In the genomic region with DNA sequence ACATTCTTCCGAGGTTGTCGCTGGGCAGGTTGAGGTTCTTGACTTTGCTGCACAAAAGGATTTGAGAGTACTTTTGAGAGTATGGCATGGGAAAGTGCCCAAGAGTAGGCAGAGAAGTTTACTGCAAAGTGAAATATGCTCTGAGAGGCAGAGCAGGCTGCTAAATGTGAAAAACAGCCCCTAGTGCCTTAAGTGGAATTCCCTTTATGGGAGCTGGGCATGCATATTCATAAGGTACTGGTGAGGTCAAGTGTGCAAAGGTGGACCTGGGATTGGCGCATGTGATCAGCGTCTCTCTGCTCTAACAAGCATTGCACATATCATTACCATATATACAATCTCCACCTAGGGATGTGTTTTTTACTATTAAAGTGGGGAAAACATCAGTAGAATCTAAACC, we compare ENCODE assay signal across 1 cellular context.
TF ChIP-seq lines count a peak whose summit lies in the region.

No MANE protein-coding gene starts in this region.

TF ChIP-seq in GM12878, 131 proteins besides CTCF, POLR2A, EP300 and RAD21:
- TF ChIP-seq ZZZ3 (IDR thresholded peaks at IDR 0.05; ENCODE audit: control insufficient read depth, insufficient read length, low read depth): no peak
- no peak for TF ChIP-seq LARP7 (IDR thresholded peaks at IDR 0.05)
- peak; percentile 55; the same call in 2 of the 3 replicates for TF ChIP-seq POU2F2 (IDR thresholded peaks at IDR 0.05; ENCODE audit: borderline replicate concordance, low read depth, low read length)
- no peak for TF ChIP-seq BCL11A (IDR thresholded peaks at IDR 0.05; ENCODE audit: low read depth, low read length)
- no peak for TF ChIP-seq IKZF1 (conservative IDR thresholded peaks at IDR 0.05)
- TF ChIP-seq DPF2 (IDR thresholded peaks at IDR 0.05): no peak
